1 cellular context compared by ENCODE assay signal in the genomic region with DNA sequence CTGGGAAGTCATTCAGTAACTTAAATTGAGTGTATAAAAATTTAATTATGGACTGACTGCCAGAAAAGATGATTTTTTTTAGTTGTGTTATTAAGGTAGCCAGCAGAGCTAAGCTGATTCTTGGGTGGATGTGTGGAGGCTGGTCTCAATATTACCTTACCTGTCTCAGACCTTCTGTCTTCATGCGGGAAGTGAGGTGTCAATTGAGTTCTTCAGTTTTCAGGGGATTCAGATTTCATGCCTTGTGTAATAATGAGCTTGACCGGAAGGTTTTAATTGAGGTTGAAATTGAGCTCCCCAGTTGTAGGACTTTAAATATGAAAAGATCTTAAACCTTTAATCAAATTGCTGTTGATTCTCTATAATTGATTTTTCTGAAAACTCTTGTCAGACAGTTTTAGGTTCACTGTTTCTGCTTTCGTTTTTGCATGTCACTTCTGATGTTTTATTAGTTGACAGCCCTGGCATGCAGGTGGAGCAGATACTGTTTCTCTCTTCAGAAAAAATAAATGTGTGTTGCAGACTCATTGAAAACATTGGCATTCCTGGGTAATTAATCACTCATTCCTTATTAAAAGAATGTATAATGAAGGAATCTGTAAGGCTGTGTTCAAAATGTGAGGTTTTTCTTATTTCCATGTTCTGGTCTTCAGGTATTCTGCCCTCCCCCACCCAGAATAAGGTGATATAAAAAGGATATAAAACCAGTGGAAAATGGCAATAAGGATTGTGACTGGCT.
TF ChIP-seq lines count a peak whose summit lies in the region.

No MANE protein-coding gene starts in this region.

TF ChIP-seq in endothelial cell of umbilical vein, 7 proteins besides CTCF, POLR2A, EP300 and RAD21:
- TF ChIP-seq JUN (IDR thresholded peaks at IDR 0.05; ENCODE audit: borderline replicate concordance, insufficient read depth, insufficient read length, low read depth) (no peak), POLR2AphosphoS5 (IDR thresholded peaks at IDR 0.05; ENCODE audit: insufficient read depth, low read depth, low read length) (no peak), EZH2 (IDR thresholded peaks at IDR 0.05; ENCODE audit: borderline replicate concordance, low read depth, low read length, severe bottlenecking) (no peak), GATA2 (IDR thresholded peaks at IDR 0.05; ENCODE audit: insufficient read depth, insufficient read length, low read depth, low read length) (no peak), FOS (IDR thresholded peaks at IDR 0.05; ENCODE audit: borderline replicate concordance, insufficient read depth, low read length) (no peak), MYC (IDR thresholded peaks at IDR 0.05; ENCODE audit: low read depth, low read length) (no peak)
- TF ChIP-seq, protein P1, sequence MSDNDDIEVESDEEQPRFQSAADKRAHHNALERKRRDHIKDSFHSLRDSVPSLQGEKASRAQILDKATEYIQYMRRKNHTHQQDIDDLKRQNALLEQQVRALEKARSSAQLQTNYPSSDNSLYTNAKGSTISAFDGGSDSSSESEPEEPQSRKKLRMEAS (IDR thresholded peaks at IDR 0.05; ENCODE audit: insufficient read depth, insufficient read length): no peak
